37 cellular contexts compared by ENCODE assay signal in genomic region chr18:3960977-3961376, GRCh38.
"Had no signal": no experiment of that assay in that cellular context is flagged by ENCODE, and none has a peak within 500 bp of the region (broad histone marks: within the 10 kb centered on the region; RNA-seq: fewer than 3 reads in every experiment).

No MANE protein-coding gene starts in this region.

- H3K4me1 ChIP-seq: adrenal gland, body of pancreas, breast epithelium, Peyer's patch, SJSA1 had no signal

- H3K4me2 ChIP-seq: SK-N-SH had no signal

- H3K4me1 Mint-ChIP-seq: activated CD4-positive, alpha-beta T cell treated with anti-CD3 and anti-CD28 coated beads, Interleukin-2, amount 10 ng/mL, durations not matched to agents 7 days and 5 days; activated CD8-positive, alpha-beta memory T cell treated with anti-CD3 and anti-CD28 coated beads, Interleukin-2, amount 10 ng/mL, durations not matched to agents 7 days and 5 days; activated T-helper 17 cell treated with anti-CD3 and anti-CD28 coated beads, Interleukin-2, amount 50 U/mL, for 72 hours had no signal

- H3K4me3 ChIP-seq: adrenal gland, body of pancreas, breast epithelium, MG63, Peyer's patch, SJSA1 had no signal

- FAIRE-seq: astrocyte, TTC549 had no signal

- H3K9ac ChIP-seq: SK-N-SH had no signal

- H3K36me3 Mint-ChIP-seq: activated CD4-positive, alpha-beta memory T cell treated with anti-CD3 and anti-CD28 coated beads for 36 hours; activated CD8-positive, alpha-beta memory T cell treated with anti-CD3 and anti-CD28 coated beads, Interleukin-2, amount 10 ng/mL, durations not matched to agents 7 days and 5 days; activated naive CD4-positive, alpha-beta T cell treated with anti-CD3 and anti-CD28 coated beads, Interleukin-2, amount 50 U/mL, for 72 hours had no signal

- H3K27ac ChIP-seq: adrenal gland, body of pancreas, breast epithelium, Peyer's patch, SJSA1 had no signal

- H3K27ac Mint-ChIP-seq: activated CD4-positive, alpha-beta memory T cell treated with anti-CD3 and anti-CD28 coated beads for 36 hours; activated CD4-positive, alpha-beta T cell treated with anti-CD3 and anti-CD28 coated beads, Interleukin-2, amount 10 ng/mL, durations not matched to agents 7 days and 5 days; activated CD8-positive, alpha-beta memory T cell treated with anti-CD3 and anti-CD28 coated beads, Interleukin-2, amount 10 ng/mL, durations not matched to agents 7 days and 5 days; activated naive CD4-positive, alpha-beta T cell treated with anti-CD3 and anti-CD28 coated beads, Interleukin-2, amount 50 U/mL, for 72 hours; activated T-cell treated with anti-CD3 and anti-CD28 coated beads, Interleukin-2, amount 50 U/mL, for 72 hours; activated T-helper 17 cell treated with anti-CD3 and anti-CD28 coated beads, Interleukin-2, amount 50 U/mL, for 72 hours; T-helper 1 cell treated with Interleukin-12 subunit alpha and Interleukin-12 subunit beta and Interleukin-4 antibody, amounts not matched to agents 30 μg/mL and 1 μg/mL, for 36 hours; T-helper 2 cell treated with Interferon-gamma antibody and Interleukin-4, amounts not matched to agents 5 μg/mL and 100 μg/mL, for 36 hours had no signal

- H3K9me3 ChIP-seq: adrenal gland, body of pancreas, breast epithelium, MG63, Peyer's patch, SJSA1, SK-N-SH had no signal

- H3K36me3 ChIP-seq: adrenal gland, breast epithelium, MG63, Peyer's patch, SJSA1 had no signal

- ATAC-seq: activated CD8-positive, alpha-beta memory T cell treated with anti-CD3 and anti-CD28 coated beads, Interleukin-2, amount 10 ng/mL, durations not matched to agents 7 days and 5 days; activated naive CD4-positive, alpha-beta T cell treated with anti-CD3 and anti-CD28 coated beads, Interleukin-2, amount 50 U/mL, for 72 hours; activated T-cell treated with anti-CD3 and anti-CD28 coated beads, Interleukin-2, amount 50 U/mL, for 72 hours; activated T-helper 17 cell treated with anti-CD3 and anti-CD28 coated beads, Interleukin-2, amount 50 U/mL, for 72 hours; body of pancreas; PC-3 had no signal

- H3K9me3 Mint-ChIP-seq: activated CD4-positive, alpha-beta memory T cell treated with anti-CD3 and anti-CD28 coated beads for 36 hours; activated CD4-positive, alpha-beta T cell treated with anti-CD3 and anti-CD28 coated beads, Interleukin-2, amount 10 ng/mL, durations not matched to agents 7 days and 5 days; activated naive CD4-positive, alpha-beta T cell treated with anti-CD3 and anti-CD28 coated beads, Interleukin-2, amount 50 U/mL, for 72 hours; activated T-helper 17 cell treated with anti-CD3 and anti-CD28 coated beads, Interleukin-2, amount 50 U/mL, for 72 hours; T-helper 1 cell treated with Interleukin-12 subunit alpha and Interleukin-12 subunit beta and Interleukin-4 antibody, amounts not matched to agents 30 μg/mL and 1 μg/mL, for 36 hours; T-helper 2 cell treated with Interferon-gamma antibody and Interleukin-4, amounts not matched to agents 5 μg/mL and 100 μg/mL, for 36 hours had no signal

- H3K27me3 Mint-ChIP-seq: activated CD8-positive, alpha-beta memory T cell treated with anti-CD3 and anti-CD28 coated beads, Interleukin-2, amount 10 ng/mL, durations not matched to agents 7 days and 5 days had no signal

- DNase-seq: activated CD4-positive, alpha-beta memory T cell treated with anti-CD3 and anti-CD28 coated beads for 36 hours; activated CD4-positive, alpha-beta T cell treated with anti-CD3 and anti-CD28 coated beads, Interleukin-2, amount 10 ng/mL, durations not matched to agents 7 days and 5 days; activated CD8-positive, alpha-beta memory T cell treated with anti-CD3 and anti-CD28 coated beads for 24 hours; activated CD8-positive, alpha-beta memory T cell treated with anti-CD3 and anti-CD28 coated beads, Interleukin-2, amount 10 ng/mL, durations not matched to agents 7 days and 5 days; activated CD8-positive, alpha-beta memory T cell treated with anti-CD3 and anti-CD28 coated beads, Interleukin-2, amount 50 U/mL, for 48 hours; activated effector memory CD4-positive, alpha-beta T cell treated with anti-CD3 and anti-CD28 coated beads, Interleukin-2, amount 50 U/mL, for 16 hours; activated naive CD4-positive, alpha-beta T cell; activated T-cell treated with anti-CD3 and anti-CD28 coated beads, Interleukin-2, amount 50 U/mL, for 72 hours; adrenal gland; body of pancreas; Kasumi-1; KBM-7; MG63; NCI-H1048; NCI-H1105 treated with DMSO at 0.1 percent for 48 hours; NCI-H1436; NCI-H1694; NCI-H1930; NCI-H2081 treated with DMSO at 0.1 percent for 48 hours; NCI-H345; NCI-H510A; NCI-H526; NCI-H748 treated with DMSO at 0.1 percent for 48 hours; NK-92 treated with Interleukin-12 subunit alpha and Interleukin-12 subunit beta, amount 100 ng/mL, for 24 hours; PC-3; Peyer's patch; RPMI8226; SHP77 treated with DMSO at 0.1 percent for 48 hours; SK-N-SH had no signal

- H3K27me3 ChIP-seq: adrenal gland, body of pancreas, breast epithelium, MG63, Peyer's patch, SJSA1 had no signal

- H3K9me2 ChIP-seq: SK-N-SH had no signal

- H3K4me3 Mint-ChIP-seq: activated CD4-positive, alpha-beta memory T cell treated with anti-CD3 and anti-CD28 coated beads for 36 hours; activated CD4-positive, alpha-beta T cell treated with anti-CD3 and anti-CD28 coated beads, Interleukin-2, amount 10 ng/mL, durations not matched to agents 7 days and 5 days; activated CD8-positive, alpha-beta memory T cell treated with anti-CD3 and anti-CD28 coated beads, Interleukin-2, amount 10 ng/mL, durations not matched to agents 7 days and 5 days; activated T-cell treated with anti-CD3 and anti-CD28 coated beads, Interleukin-2, amount 50 U/mL, for 72 hours; activated T-helper 17 cell treated with anti-CD3 and anti-CD28 coated beads, Interleukin-2, amount 50 U/mL, for 72 hours; T-helper 1 cell treated with Interleukin-12 subunit alpha and Interleukin-12 subunit beta and Interleukin-4 antibody, amounts not matched to agents 30 μg/mL and 1 μg/mL, for 36 hours; T-helper 2 cell treated with Interferon-gamma antibody and Interleukin-4, amounts not matched to agents 5 μg/mL and 100 μg/mL, for 36 hours had no signal
